ENCODE assay signal across 20 cellular contexts in genomic region chr1:226787638-226788037, GRCh38.
"Had no signal": no experiment of that assay in that cellular context is flagged by ENCODE, and none has a peak within 500 bp of the region (broad histone marks: within the 10 kb centered on the region; RNA-seq: fewer than 3 reads in every experiment).

No MANE protein-coding gene starts in this region.

- H3K36me3 ChIP-seq: esophagus squamous epithelium, neutrophil, thyroid gland had no signal

- H3K27me3 ChIP-seq: esophagus squamous epithelium, hepatocyte, thyroid gland had no signal

- ATAC-seq: left colon; left ventricle myocardium superior; naive thymus-derived CD4-positive, alpha-beta T cell; right cardiac atrium; stimulated activated effector memory CD8-positive, alpha-beta T cell treated with anti-CD3 and anti-CD28 coated beads, Interleukin-12 subunit alpha, Interleukin-12 subunit beta, amount 100 ng/mL, for 72 hours had no signal

- H3K27ac ChIP-seq: epithelial cell of prostate, esophagus squamous epithelium, hepatocyte, neutrophil, thyroid gland had no signal

- H3K9me3 ChIP-seq: esophagus squamous epithelium, neutrophil, thyroid gland had no signal

- H3K4me1 ChIP-seq: thyroid gland had no signal

- H3K4me3 ChIP-seq: esophagus squamous epithelium, hepatocyte, lung, thyroid gland had no signal

- DNase-seq: cortex of kidney; effector memory CD4-positive, alpha-beta T cell; esophagus squamous epithelium; foreskin fibroblast; kidney; left colon; left ventricle myocardium superior; mesenchymal stem cell; naive thymus-derived CD4-positive, alpha-beta T cell; nephron progenitor cell; posterior cingulate gyrus; right cardiac atrium; stimulated activated CD4-positive, alpha-beta T cell treated with anti-CD3 and anti-CD28 coated beads, Interleukin-4, amount 100 ng/mL, for 1 hour; stimulated activated CD8-positive, alpha-beta memory T cell treated with anti-CD3 and anti-CD28 coated beads, Interleukin-4, amount 100 ng/mL, for 48 hours; thyroid gland had no signal
